Comparison of ENCODE assay signal across 19 cellular contexts in the genomic region with DNA sequence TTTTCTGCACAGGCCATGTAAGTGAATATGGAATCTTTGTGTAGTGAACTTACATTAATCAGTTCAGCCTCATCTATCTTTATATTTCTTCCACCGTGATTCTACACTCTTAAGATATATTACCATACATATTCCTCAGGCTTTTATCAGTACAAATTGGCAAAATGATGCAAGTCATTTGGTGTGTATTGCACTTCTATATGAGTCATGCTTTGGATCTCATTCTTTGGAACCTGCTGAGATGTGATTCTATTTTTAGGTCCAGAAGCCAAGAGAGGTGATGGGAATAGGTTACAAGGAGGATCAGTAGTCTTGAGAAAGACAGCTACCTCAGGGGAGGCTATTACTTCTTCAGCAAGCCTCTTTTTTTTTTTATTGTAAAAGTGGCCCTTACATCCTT.
DNase-seq lines count a peak whose midpoint lies in the region; ATAC-seq and TF ChIP-seq lines count a peak whose summit lies in the region.
"Had no signal": no experiment of that assay in that cellular context is flagged by ENCODE, and none has a peak within 500 bp of the region (broad histone marks: within the 10 kb centered on the region; RNA-seq: fewer than 3 reads in every experiment).

No MANE protein-coding gene starts in this region.

- no peak for TF ChIP-seq POLR2A in uterus (IDR thresholded peaks at IDR 0.05)

- H3K27ac Mint-ChIP-seq in natural killer cell = no peak overlapping the region
- H3K27ac Mint-ChIP-seq: CD4-positive, CD25-positive, alpha-beta regulatory T cell; naive thymus-derived CD4-positive, alpha-beta T cell; stimulated activated naive CD8-positive, alpha-beta T cell treated with anti-CD3 and anti-CD28 coated beads, Interleukin-15, Interleukin-2, amounts not matched to agents 100 ng/mL and 50 ng/mL, for 24 hours; T-helper 1 cell treated with Interleukin-12 subunit alpha and Interleukin-12 subunit beta and Interleukin-4 antibody, amounts not matched to agents 30 μg/mL and 1 μg/mL, for 36 hours had no signal

- H3K36me3 Mint-ChIP-seq in natural killer cell = peaks cover 7% of the 10 kb centered on the region
- H3K36me3 Mint-ChIP-seq: CD4-positive, CD25-positive, alpha-beta regulatory T cell; naive thymus-derived CD4-positive, alpha-beta T cell had no signal

- no peaks in the 10 kb centered on the region for H3K27me3 ChIP-seq in uterus
- H3K27me3 ChIP-seq: dorsolateral prefrontal cortex had no signal

- TF ChIP-seq CTCF in epithelial cell of proximal tubule (conservative IDR thresholded peaks at IDR 0.05; ENCODE audit: low read depth, low read length) = no peak
- TF ChIP-seq CTCF in omental fat pad (IDR thresholded peaks at IDR 0.05) = no peak
- TF ChIP-seq CTCF in natural killer cell (IDR thresholded peaks at IDR 0.05) = no peak
- no peak for TF ChIP-seq CTCF in uterus (IDR thresholded peaks at IDR 0.05)

- H3K27me3 Mint-ChIP-seq in natural killer cell (ENCODE audit: low read depth in 2 of 2) = no peaks in the 10 kb centered on the region
- H3K27me3 Mint-ChIP-seq: CD4-positive, CD25-positive, alpha-beta regulatory T cell; stimulated activated naive CD8-positive, alpha-beta T cell treated with anti-CD3 and anti-CD28 coated beads, Interleukin-15, Interleukin-2, amounts not matched to agents 100 ng/mL and 50 ng/mL, for 24 hours had no signal

- DNase-seq in EL = peak; percentile 57
- DNase-seq in OCI-M1 (lab: John Stamatoyannopoulos, UW) = peak; percentile 36
- DNase-seq in epithelial cell of proximal tubule (ENCODE audit: low read depth) = peak; percentile 74
- DNase-seq in omental fat pad (ENCODE audit: low spot score) = no peak
- DNase-seq in natural killer cell = no peak
- no peak for DNase-seq in uterus
- no peak for DNase-seq in left colon
- DNase-seq in anterior cingulate cortex (lab: John Stamatoyannopoulos, UW) = no peak
- DNase-seq: activated CD4-positive, alpha-beta T cell treated with anti-CD3 and anti-CD28 coated beads for 1 hour; CD4-positive, CD25-positive, alpha-beta regulatory T cell; dorsolateral prefrontal cortex; head of caudate nucleus; naive thymus-derived CD4-positive, alpha-beta T cell; NCI-H1694; NCI-H69; retina had no signal

- H3K9me3 Mint-ChIP-seq in natural killer cell = peaks cover 14 to 19% of the 10 kb centered on the region in 2 donors
- H3K9me3 Mint-ChIP-seq: T-helper 1 cell treated with Interleukin-12 subunit alpha and Interleukin-12 subunit beta and Interleukin-4 antibody, amounts not matched to agents 30 μg/mL and 1 μg/mL, for 36 hours had no signal

- H3K27ac ChIP-seq in uterus = no peak overlapping the region
- H3K27ac ChIP-seq: dorsolateral prefrontal cortex, KMS-11 had no signal

- H3K4me3 ChIP-seq in epithelial cell of proximal tubule (ENCODE audit: low read depth, low read length) (no peak overlapping the region), uterus (no peak overlapping the region)
- H3K4me3 ChIP-seq: dorsolateral prefrontal cortex had no signal

- H3K9me3 ChIP-seq in uterus = peaks cover 0 to 6% of the 10 kb centered on the region in 2 donors

- intact Hi-C loops in natural killer cell (cut with micrococcal nuclease) (no loop called here), uterus (cut with DNase I; ENCODE audit: low total_unique reads) (no loop called here), left colon (cut with DNase I, micrococcal nuclease) (no loop called here)

- ATAC-seq in omental fat pad (ENCODE audit: low FRiP score) (peak; percentile 70), natural killer cell (no peak), left colon (no peak)
- ATAC-seq: naive thymus-derived CD4-positive, alpha-beta T cell had no signal

- no peaks in the 10 kb centered on the region for H3K36me3 ChIP-seq in uterus

- H3K4me3 Mint-ChIP-seq in natural killer cell = no peak overlapping the region
- H3K4me3 Mint-ChIP-seq: CD4-positive, CD25-positive, alpha-beta regulatory T cell; naive thymus-derived CD4-positive, alpha-beta T cell; stimulated activated naive CD8-positive, alpha-beta T cell treated with anti-CD3 and anti-CD28 coated beads, Interleukin-15, Interleukin-2, amounts not matched to agents 100 ng/mL and 50 ng/mL, for 24 hours; T-helper 1 cell treated with Interleukin-12 subunit alpha and Interleukin-12 subunit beta and Interleukin-4 antibody, amounts not matched to agents 30 μg/mL and 1 μg/mL, for 36 hours had no signal

- H3K4me1 Mint-ChIP-seq in natural killer cell = no peaks in the 10 kb centered on the region
- H3K4me1 Mint-ChIP-seq: CD4-positive, CD25-positive, alpha-beta regulatory T cell; naive thymus-derived CD4-positive, alpha-beta T cell had no signal

- H3K4me1 ChIP-seq in uterus = no peaks in the 10 kb centered on the region

Comparison
In these comparisons a context has a peak if more than half of its experiments do, and no peak if none do; other contexts are left out.
1. DNase-seq: peak in EL (single experiment), OCI-M1 (single experiment) and epithelial cell of proximal tubule (single experiment); none in omental fat pad (single experiment), natural killer cell (single experiment), uterus (0 of 2), left colon (0 of 2) and anterior cingulate cortex (0 of 58).